Comparison of ENCODE assay signal across 1 cellular context in genomic region chr4:85445058-85445639, GRCh38.
TF ChIP-seq lines count a peak whose summit lies in the region.

No MANE protein-coding gene starts in this region.

TF ChIP-seq in GM23338, 12 proteins besides CTCF, POLR2A, EP300 and RAD21:
- TF ChIP-seq, protein P1, sequence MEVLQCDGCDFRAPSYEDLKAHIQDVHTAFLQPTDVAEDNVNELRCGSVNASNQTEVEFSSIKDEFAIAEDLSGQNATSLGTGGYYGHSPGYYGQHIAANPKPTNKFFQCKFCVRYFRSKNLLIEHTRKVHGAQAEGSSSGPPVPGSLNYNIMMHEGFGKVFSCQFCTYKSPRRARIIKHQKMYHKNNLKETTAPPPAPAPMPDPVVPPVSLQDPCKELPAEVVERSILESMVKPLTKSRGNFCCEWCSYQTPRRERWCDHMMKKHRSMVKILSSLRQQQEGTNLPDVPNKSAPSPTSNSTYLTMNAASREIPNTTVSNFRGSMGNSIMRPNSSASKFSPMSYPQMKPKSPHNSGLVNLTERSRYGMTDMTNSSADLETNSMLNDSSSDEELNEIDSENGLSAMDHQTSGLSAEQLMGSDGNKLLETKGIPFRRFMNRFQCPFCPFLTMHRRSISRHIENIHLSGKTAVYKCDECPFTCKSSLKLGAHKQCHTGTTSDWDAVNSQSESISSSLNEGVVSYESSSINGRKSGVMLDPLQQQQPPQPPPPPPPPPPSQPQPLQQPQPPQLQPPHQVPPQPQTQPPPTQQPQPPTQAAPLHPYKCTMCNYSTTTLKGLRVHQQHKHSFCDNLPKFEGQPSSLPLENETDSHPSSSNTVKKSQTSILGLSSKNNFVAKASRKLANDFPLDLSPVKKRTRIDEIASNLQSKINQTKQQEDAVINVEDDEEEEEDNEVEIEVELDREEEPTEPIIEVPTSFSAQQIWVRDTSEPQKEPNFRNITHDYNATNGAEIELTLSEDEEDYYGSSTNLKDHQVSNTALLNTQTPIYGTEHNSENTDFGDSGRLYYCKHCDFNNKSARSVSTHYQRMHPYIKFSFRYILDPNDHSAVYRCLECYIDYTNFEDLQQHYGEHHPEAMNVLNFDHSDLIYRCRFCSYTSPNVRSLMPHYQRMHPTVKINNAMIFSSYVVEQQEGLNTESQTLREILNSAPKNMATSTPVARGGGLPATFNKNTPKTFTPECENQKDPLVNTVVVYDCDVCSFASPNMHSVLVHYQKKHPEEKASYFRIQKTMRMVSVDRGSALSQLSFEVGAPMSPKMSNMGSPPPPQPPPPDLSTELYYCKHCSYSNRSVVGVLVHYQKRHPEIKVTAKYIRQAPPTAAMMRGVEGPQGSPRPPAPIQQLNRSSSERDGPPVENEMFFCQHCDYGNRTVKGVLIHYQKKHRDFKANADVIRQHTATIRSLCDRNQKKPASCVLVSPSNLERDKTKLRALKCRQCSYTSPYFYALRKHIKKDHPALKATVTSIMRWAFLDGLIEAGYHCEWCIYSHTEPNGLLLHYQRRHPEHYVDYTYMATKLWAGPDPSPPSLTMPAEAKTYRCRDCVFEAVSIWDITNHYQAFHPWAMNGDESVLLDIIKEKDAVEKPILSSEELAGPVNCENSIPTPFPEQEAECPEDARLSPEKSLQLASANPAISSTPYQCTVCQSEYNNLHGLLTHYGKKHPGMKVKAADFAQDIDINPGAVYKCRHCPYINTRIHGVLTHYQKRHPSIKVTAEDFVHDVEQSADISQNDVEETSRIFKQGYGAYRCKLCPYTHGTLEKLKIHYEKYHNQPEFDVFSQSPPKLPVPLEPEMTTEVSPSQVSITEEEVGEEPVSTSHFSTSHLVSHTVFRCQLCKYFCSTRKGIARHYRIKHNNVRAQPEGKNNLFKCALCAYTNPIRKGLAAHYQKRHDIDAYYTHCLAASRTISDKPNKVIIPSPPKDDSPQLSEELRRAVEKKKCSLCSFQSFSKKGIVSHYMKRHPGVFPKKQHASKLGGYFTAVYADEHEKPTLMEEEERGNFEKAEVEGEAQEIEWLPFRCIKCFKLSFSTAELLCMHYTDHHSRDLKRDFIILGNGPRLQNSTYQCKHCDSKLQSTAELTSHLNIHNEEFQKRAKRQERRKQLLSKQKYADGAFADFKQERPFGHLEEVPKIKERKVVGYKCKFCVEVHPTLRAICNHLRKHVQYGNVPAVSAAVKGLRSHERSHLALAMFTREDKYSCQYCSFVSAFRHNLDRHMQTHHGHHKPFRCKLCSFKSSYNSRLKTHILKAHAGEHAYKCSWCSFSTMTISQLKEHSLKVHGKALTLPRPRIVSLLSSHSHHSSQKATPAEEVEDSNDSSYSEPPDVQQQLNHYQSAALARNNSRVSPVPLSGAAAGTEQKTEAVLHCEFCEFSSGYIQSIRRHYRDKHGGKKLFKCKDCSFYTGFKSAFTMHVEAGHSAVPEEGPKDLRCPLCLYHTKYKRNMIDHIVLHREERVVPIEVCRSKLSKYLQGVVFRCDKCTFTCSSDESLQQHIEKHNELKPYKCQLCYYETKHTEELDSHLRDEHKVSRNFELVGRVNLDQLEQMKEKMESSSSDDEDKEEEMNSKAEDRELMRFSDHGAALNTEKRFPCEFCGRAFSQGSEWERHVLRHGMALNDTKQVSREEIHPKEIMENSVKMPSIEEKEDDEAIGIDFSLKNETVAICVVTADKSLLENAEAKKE (CRISPR knock-in tag; IDR thresholded peaks at IDR 0.05), result no peak
- TF ChIP-seq ZNF331 (CRISPR knock-in tag; IDR thresholded peaks at IDR 0.05; ENCODE audit: low read depth) (no peak), EZH2phosphoT487 (IDR thresholded peaks at IDR 0.05; ENCODE audit: unreplicated experiment) (no peak), JUNB (IDR thresholded peaks at IDR 0.05; ENCODE audit: unreplicated experiment) (no peak), POLR2AphosphoS5 (IDR thresholded peaks at IDR 0.05; ENCODE audit: low read depth) (no peak), CREB1 (CRISPR knock-in tag; IDR thresholded peaks at IDR 0.05; ENCODE audit: low read depth) (no peak), REST (IDR thresholded peaks at IDR 0.05; ENCODE audit: unreplicated experiment) (no peak), NANOG (IDR thresholded peaks at IDR 0.05; ENCODE audit: borderline replicate concordance) (no peak), STAT1 (IDR thresholded peaks at IDR 0.05; ENCODE audit: unreplicated experiment) (no peak), ZNF114 (CRISPR knock-in tag; IDR thresholded peaks at IDR 0.05) (no peak), EZH2 (IDR thresholded peaks at IDR 0.05; ENCODE audit: low read depth, unreplicated experiment) (no peak)
- TF ChIP-seq, protein P2, sequence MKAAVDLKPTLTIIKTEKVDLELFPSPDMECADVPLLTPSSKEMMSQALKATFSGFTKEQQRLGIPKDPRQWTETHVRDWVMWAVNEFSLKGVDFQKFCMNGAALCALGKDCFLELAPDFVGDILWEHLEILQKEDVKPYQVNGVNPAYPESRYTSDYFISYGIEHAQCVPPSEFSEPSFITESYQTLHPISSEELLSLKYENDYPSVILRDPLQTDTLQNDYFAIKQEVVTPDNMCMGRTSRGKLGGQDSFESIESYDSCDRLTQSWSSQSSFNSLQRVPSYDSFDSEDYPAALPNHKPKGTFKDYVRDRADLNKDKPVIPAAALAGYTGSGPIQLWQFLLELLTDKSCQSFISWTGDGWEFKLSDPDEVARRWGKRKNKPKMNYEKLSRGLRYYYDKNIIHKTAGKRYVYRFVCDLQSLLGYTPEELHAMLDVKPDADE (IDR thresholded peaks at IDR 0.05), result no peak
TF ChIP-seq in GM23338: peak in this region for 0.
